In genomic region chr4:47915378-47915777, GRCh38 we compare ENCODE assay signal across 10 cellular contexts. TPM values are rescaled to one million over a fixed set of nuclear protein-coding genes. Genes with fewer than 3 reads are reported as not detected.
DNase-seq lines count a peak whose midpoint lies in the region; ATAC-seq and TF ChIP-seq lines count a peak whose summit lies in the region.
"Had no signal": no experiment of that assay in that cellular context is flagged by ENCODE, and none has a peak within 500 bp of the region (broad histone marks: within the 10 kb centered on the region; RNA-seq: fewer than 3 reads in every experiment).

No MANE protein-coding gene starts in this region.

- RAD21 ChIA-PET in HCT116 (lab: Charles Lee; ENCODE audit: low non-redundant PET in 1 of 2, low total read pairs in 2 of 2, uncharacterized antibody in 2 of 2, unreplicated experiment in 2 of 2): no interaction called here

- H3K9me3 Mint-ChIP-seq in activated T-helper 1 cell treated with anti-CD3 and anti-CD28 coated beads, Interleukin-12 subunit alpha, Interleukin-12 subunit beta, Interleukin-2, Interleukin-4 antibody, amounts not matched to agents 30 ng/mL and 10 ng/mL and 1 ng/mL, durations not matched to agents 14 hours and 24 hours and 36 hours: peaks cover 6% of the 10 kb centered on the region

- H3K27me3 ChIP-seq in BE2C: no peaks in the 10 kb centered on the region
- H3K27me3 ChIP-seq in HCT116 (ENCODE audit: insufficient read depth, low read length): no peaks in the 10 kb centered on the region

- TF ChIP-seq RAD21 in HCT116 (IDR thresholded peaks at IDR 0.05; ENCODE audit: low read depth): no peak

- no TSS peak for BruUV-seq in HCT116 (replicated peaks; lab: Mats Ljungman, UMichigan)

- POLR2A ChIA-PET in HCT116 (lab: Charles Lee): interaction anchor here (1.4 kb wide), 1 partner anchor 11 kb away, joined by 4 read pairs; no protein-coding TSS in a partner anchor

- WGBS in mesodermal cell (ENCODE audit: insufficient coverage in 2 of 2), 2 experiments: 81 to 100% methylated on average over 1 to 2 of the region's 3 CpGs

- H3K36me3 ChIP-seq in BE2C (peaks cover 4% of the 10 kb centered on the region), HCT116 (ENCODE audit: control insufficient read depth in 1 of 2, insufficient read depth in 2 of 2, low read length in 2 of 2) (peaks cover 0 to 7% of the 10 kb centered on the region in 2 experiments; a peak in 1 of 4 replicates), mesodermal cell (ENCODE audit: control insufficient read depth, insufficient read depth, low read length) (peaks cover 8% of the 10 kb centered on the region)

- intact Hi-C loops in HCT116 (cut with micrococcal nuclease): no loop called here
- intact Hi-C loops in activated T-helper 1 cell treated with anti-CD3 and anti-CD28 coated beads, Interleukin-12 subunit alpha, Interleukin-12 subunit beta, Interleukin-2, Interleukin-4 antibody, amounts not matched to agents 30 ng/mL and 10 ng/mL and 1 ng/mL, durations not matched to agents 14 hours and 24 hours and 36 hours (cut with micrococcal nuclease): loop anchor here (2.0 to 10.0 kb wide), 4 partner anchors 101 to 869 kb away; partner anchors contain the start of genes CNGA1, FRYL and NIPAL1
- intact Hi-C loops in left cardiac atrium (cut with DNase I): no loop called here

- H3K79me2 ChIP-seq in HCT116 (ENCODE audit: insufficient read depth, low read length): peaks cover 38% of the 10 kb centered on the region

- peaks cover 30% of the 10 kb centered on the region for H3K4me1 Mint-ChIP-seq in activated T-helper 1 cell treated with anti-CD3 and anti-CD28 coated beads, Interleukin-12 subunit alpha, Interleukin-12 subunit beta, Interleukin-2, Interleukin-4 antibody, amounts not matched to agents 30 ng/mL and 10 ng/mL and 1 ng/mL, durations not matched to agents 14 hours and 24 hours and 36 hours (ENCODE audit: low read depth)

- peaks cover 19% of the 10 kb centered on the region for H3K36me3 Mint-ChIP-seq in activated T-helper 1 cell treated with anti-CD3 and anti-CD28 coated beads, Interleukin-12 subunit alpha, Interleukin-12 subunit beta, Interleukin-2, Interleukin-4 antibody, amounts not matched to agents 30 ng/mL and 10 ng/mL and 1 ng/mL, durations not matched to agents 14 hours and 24 hours and 36 hours (ENCODE audit: low read depth)

- H3K27ac Mint-ChIP-seq in activated T-helper 1 cell treated with anti-CD3 and anti-CD28 coated beads, Interleukin-12 subunit alpha, Interleukin-12 subunit beta, Interleukin-2, Interleukin-4 antibody, amounts not matched to agents 30 ng/mL and 10 ng/mL and 1 ng/mL, durations not matched to agents 14 hours and 24 hours and 36 hours: peak overlapping the region; percentile 95

- H3K4me1 ChIP-seq in BE2C: no peaks in the 10 kb centered on the region
- H3K4me1 ChIP-seq in HCT116 (ENCODE audit: control insufficient read depth in 1 of 2, insufficient read depth in 2 of 2, low read length in 2 of 2): peaks cover 0 to 10% of the 10 kb centered on the region in 2 experiments; a peak in 3 of 4 replicates
- H3K4me1 ChIP-seq in mesodermal cell (ENCODE audit: control insufficient read depth, insufficient read depth, low read length, poor library complexity, severe bottlenecking): no peaks in the 10 kb centered on the region

- CTCF ChIA-PET in HCT116 (lab: Charles Lee): no interaction called here

- peak overlapping the region; percentile 90 for H3K4me3 Mint-ChIP-seq in activated T-helper 1 cell treated with anti-CD3 and anti-CD28 coated beads, Interleukin-12 subunit alpha, Interleukin-12 subunit beta, Interleukin-2, Interleukin-4 antibody, amounts not matched to agents 30 ng/mL and 10 ng/mL and 1 ng/mL, durations not matched to agents 14 hours and 24 hours and 36 hours

- no peak for TF ChIP-seq POLR2A in HCT116 (IDR thresholded peaks at IDR 0.05; ENCODE audit: borderline replicate concordance, extremely low read depth, insufficient read depth, insufficient read length)

- H3K9me3 ChIP-seq in BE2C (0 out of 2 replicates have a peak, but pooled peaks cover 3% of the 10 kb centered on the region), HCT116 (ENCODE audit: control insufficient read depth in 1 of 2, insufficient read depth in 1 of 2, low read depth in 1 of 2, low read length in 2 of 2) (no peaks in the 10 kb centered on the region), mesodermal cell (ENCODE audit: control insufficient read depth, low read length) (no peaks in the 10 kb centered on the region)

- H2AFZ ChIP-seq in HCT116 (ENCODE audit: low read depth, low read length, poor library complexity, severe bottlenecking): peak overlapping the region; percentile 95

- peaks cover 6% of the 10 kb centered on the region; the same call in 1 of the 2 replicates for H4K20me1 ChIP-seq in HCT116 (ENCODE audit: insufficient read depth)

- no peak overlapping the region for H3K9ac ChIP-seq in HCT116 (ENCODE audit: low read length)

- H3K27ac ChIP-seq in HCT116 (ENCODE audit: low read depth, low read length) (no peak overlapping the region), mesodermal cell (ENCODE audit: low read depth, low read length, severe bottlenecking) (no peak overlapping the region)

- TF ChIP-seq CTCF in BE2C (IDR thresholded peaks at IDR 0.05; ENCODE audit: low read depth, low read length): no peak
- TF ChIP-seq CTCF in HCT116 (IDR thresholded peaks at IDR 0.05 in 2 of 3, conservative IDR thresholded peaks at IDR 0.05 in 1 of 3; ENCODE audit: borderline replicate concordance in 1 of 3, insufficient read depth in 1 of 3, low read depth in 2 of 3, low read length in 2 of 3): no peak

- ATAC-seq in HCT116: no peak
- no peak for ATAC-seq in GM18502 (IDR thresholded peaks at IDR 0.05; ENCODE audit: poor library complexity, unreplicated experiment)
- ATAC-seq in GM18519 (IDR thresholded peaks at IDR 0.05; ENCODE audit: low FRiP score, unreplicated experiment): no peak
- ATAC-seq in left cardiac atrium: no peak

- H3K4me3 ChIP-seq in BE2C (ENCODE audit: low read depth, low read length) (peak overlapping the region; percentile 87), HCT116 (replicated peaks in 1 of 2; ENCODE audit: low read depth in 1 of 2, low read length in 2 of 2) (no peak overlapping the region; a peak in 1 of 4 replicates), mesodermal cell (ENCODE audit: extremely low read depth, insufficient read depth, low read length, poor library complexity, severe bottlenecking) (peak overlapping the region; percentile 95)

- no peaks in the 10 kb centered on the region for H3K9me2 ChIP-seq in HCT116 (ENCODE audit: insufficient read depth)

- DNase-seq in BE2C (no peak), HCT116 (ENCODE audit: low read depth, low spot score) (no peak), hippocampal formation (lab: John Stamatoyannopoulos, UW) (no peak), left cardiac atrium (no peak)
- DNase-seq in activated T-helper 1 cell treated with anti-CD3 and anti-CD28 coated beads, Interleukin-12 subunit alpha, Interleukin-12 subunit beta, Interleukin-2, Interleukin-4 antibody, amounts not matched to agents 30 ng/mL and 10 ng/mL and 1 ng/mL, durations not matched to agents 14 hours and 24 hours and 36 hours (ENCODE audit: low spot score): no peak
- DNase-seq: dermis blood vessel endothelial cell, HCEC 1CT had no signal

- H3K4me2 ChIP-seq in HCT116 (ENCODE audit: low read length): peak overlapping the region; percentile 85

- peaks cover 7% of the 10 kb centered on the region for H3K27me3 Mint-ChIP-seq in activated T-helper 1 cell treated with anti-CD3 and anti-CD28 coated beads, Interleukin-12 subunit alpha, Interleukin-12 subunit beta, Interleukin-2, Interleukin-4 antibody, amounts not matched to agents 30 ng/mL and 10 ng/mL and 1 ng/mL, durations not matched to agents 14 hours and 24 hours and 36 hours (ENCODE audit: insufficient read depth)

TF ChIP-seq in HCT116, 20 proteins besides CTCF, POLR2A, EP300 and RAD21:
- TF ChIP-seq REST (IDR thresholded peaks at IDR 0.05; ENCODE audit: low read depth): no peak

RNA-seq across cellular contexts. Expression of gene NFXL1, which starts 1.0 kb away (rescaled TPM):
- 7.9 TPM for polyA plus RNA-seq in BE2C (2012; ENCODE audit: insufficient read depth, insufficient read length, low read depth)
- 26.8 TPM for total RNA-seq in HCT116 (2021; ENCODE audit: unreplicated experiment)
- polyA plus RNA-seq in HCT116 (2012): 17.7 and 19.8 TPM in 2 replicates
- 13.1 and 16.5 TPM in 2 replicates for total RNA-seq in activated T-helper 1 cell treated with anti-CD3 and anti-CD28 coated beads, Interleukin-12 subunit alpha, Interleukin-12 subunit beta, Interleukin-2, Interleukin-4 antibody, amounts not matched to agents 30 ng/mL and 10 ng/mL and 1 ng/mL, durations not matched to agents 14 hours and 24 hours and 36 hours
- 15.2 TPM for polyA plus RNA-seq in mesodermal cell (2013, experiment 1 of 2)
- polyA plus RNA-seq in mesodermal cell (2013, experiment 2 of 2): 17.0 TPM
- total RNA-seq in left cardiac atrium: 1 to 10 TPM; 4.3 to 8.6 TPM

Comparison
In these comparisons a context has a peak if more than half of its experiments do, and no peak if none do; other contexts are left out.
1. H3K4me3 ChIP-seq: peak in BE2C (single experiment) and mesodermal cell (single experiment); none in HCT116 (0 of 2).